Comparison of ENCODE assay signal across 31 cellular contexts in genomic region chr6:90193359-90193758, GRCh38.
DNase-seq lines count a peak whose midpoint lies in the region; ATAC-seq and TF ChIP-seq lines count a peak whose summit lies in the region.
"Had no signal": no experiment of that assay in that cellular context is flagged by ENCODE, and none has a peak within 500 bp of the region (broad histone marks: within the 10 kb centered on the region; RNA-seq: fewer than 3 reads in every experiment).

No MANE protein-coding gene starts in this region.

- no peaks in the 10 kb centered on the region for H3K36me3 ChIP-seq in gastrocnemius medialis
- H3K36me3 ChIP-seq: heart right ventricle, MG63, sigmoid colon, SJCRH30, thoracic aorta, uterus had no signal

- H3K4me3 ChIP-seq in gastrocnemius medialis = no peak overlapping the region
- H3K4me3 ChIP-seq: heart right ventricle, lung, MG63, sigmoid colon, SJCRH30, thoracic aorta, uterus had no signal

- H3K4me1 ChIP-seq in gastrocnemius medialis = peaks cover 44 to 56% of the 10 kb centered on the region in 2 donors

- intact Hi-C loops in activated naive CD4-positive, alpha-beta T cell treated with anti-CD3 and anti-CD28 coated beads for 36 hours (cut with micrococcal nuclease) = loop anchor here (5.0 to 10.0 kb wide), 2 partner anchors 251 to 391 kb away; partner anchors contain the start of gene MAP3K7
- intact Hi-C loops in gastrocnemius medialis (cut with DNase I; ENCODE audit: low total_unique reads) = no loop called here

- peak overlapping the region; percentile 23 for H3K4me3 Mint-ChIP-seq in activated naive CD4-positive, alpha-beta T cell treated with anti-CD3 and anti-CD28 coated beads for 36 hours
- H3K4me3 Mint-ChIP-seq in T-cell = peak overlapping the region in 2 of 3 donors; percentile 18 to 51
- peak overlapping the region; percentile 82 for H3K4me3 Mint-ChIP-seq in activated naive CD8-positive, alpha-beta T cell treated with anti-CD3 and anti-CD28 coated beads, Interleukin-2, amount 10 ng/mL, durations not matched to agents 7 days and 5 days
- H3K4me3 Mint-ChIP-seq: endodermal cell; H9; stimulated activated effector memory CD8-positive, alpha-beta T cell treated with anti-CD3 and anti-CD28 coated beads, Interleukin-12 subunit alpha, Interleukin-12 subunit beta, amount 100 ng/mL, for 72 hours had no signal

- in situ Hi-C loops in gastrocnemius medialis (cut with MboI; ENCODE audit: low sequenced_read_pairs in 4 of 4) = no loop called here

- H3K27ac Mint-ChIP-seq in activated naive CD4-positive, alpha-beta T cell treated with anti-CD3 and anti-CD28 coated beads for 36 hours = peak overlapping the region; percentile 87
- H3K27ac Mint-ChIP-seq in T-cell = peak overlapping the region; percentile 83 to 88
- peak overlapping the region; percentile 90 for H3K27ac Mint-ChIP-seq in activated naive CD8-positive, alpha-beta T cell treated with anti-CD3 and anti-CD28 coated beads, Interleukin-2, amount 10 ng/mL, durations not matched to agents 7 days and 5 days
- H3K27ac Mint-ChIP-seq: endodermal cell; H9; stimulated activated effector memory CD8-positive, alpha-beta T cell treated with anti-CD3 and anti-CD28 coated beads, Interleukin-12 subunit alpha, Interleukin-12 subunit beta, amount 100 ng/mL, for 72 hours had no signal

- CTCF ChIA-PET in activated naive CD4-positive, alpha-beta T cell treated with anti-CD3 and anti-CD28 coated beads for 36 hours (lab: Charles Lee) = interaction anchor here (1.1 kb wide), 1 partner anchor 116 kb away, joined by 3 read pairs; no protein-coding TSS in a partner anchor
- CTCF ChIA-PET in T-cell (lab: Charles Lee) = no interaction called here

- H3K4me1 Mint-ChIP-seq in activated naive CD4-positive, alpha-beta T cell treated with anti-CD3 and anti-CD28 coated beads for 36 hours (ENCODE audit: low read depth) = peaks cover 91% of the 10 kb centered on the region
- H3K4me1 Mint-ChIP-seq in T-cell = peaks cover 69 to 88% (median 73%) of the 10 kb centered on the region in 3 donors
- H3K4me1 Mint-ChIP-seq in activated naive CD8-positive, alpha-beta T cell treated with anti-CD3 and anti-CD28 coated beads, Interleukin-2, amount 10 ng/mL, durations not matched to agents 7 days and 5 days = peaks cover 60% of the 10 kb centered on the region

- H3K36me3 Mint-ChIP-seq in activated naive CD4-positive, alpha-beta T cell treated with anti-CD3 and anti-CD28 coated beads for 36 hours (ENCODE audit: low read depth) = peaks cover 28% of the 10 kb centered on the region
- peaks cover 21% of the 10 kb centered on the region for H3K36me3 Mint-ChIP-seq in T-cell
- H3K36me3 Mint-ChIP-seq in activated naive CD8-positive, alpha-beta T cell treated with anti-CD3 and anti-CD28 coated beads, Interleukin-2, amount 10 ng/mL, durations not matched to agents 7 days and 5 days = peaks cover 26% of the 10 kb centered on the region
- H3K36me3 Mint-ChIP-seq: stimulated activated effector memory CD8-positive, alpha-beta T cell treated with anti-CD3 and anti-CD28 coated beads, Interleukin-12 subunit alpha, Interleukin-12 subunit beta, amount 100 ng/mL, for 72 hours had no signal

- TF ChIP-seq CTCF in gastrocnemius medialis (IDR thresholded peaks at IDR 0.05 in 4 of 5, conservative IDR thresholded peaks at IDR 0.05 in 1 of 5) = no peak

- H3K27me3 ChIP-seq in gastrocnemius medialis = no peaks in the 10 kb centered on the region
- H3K27me3 ChIP-seq: heart right ventricle, MG63, sigmoid colon, SJCRH30, uterus had no signal

- H3K9me3 ChIP-seq in gastrocnemius medialis = no peaks in the 10 kb centered on the region
- H3K9me3 ChIP-seq: heart right ventricle, MG63, sigmoid colon, SJCRH30, thoracic aorta, uterus had no signal

- peak; percentile 50 to 61 (median 60) for ATAC-seq in T-cell (replicated peaks in 1 of 4)
- ATAC-seq in activated naive CD8-positive, alpha-beta T cell treated with anti-CD3 and anti-CD28 coated beads, Interleukin-2, amount 10 ng/mL, durations not matched to agents 7 days and 5 days (ENCODE audit: low read depth) = peak; percentile 67
- ATAC-seq in gastrocnemius medialis = no peak
- no peak for ATAC-seq in HG03025 (IDR thresholded peaks at IDR 0.05; ENCODE audit: low FRiP score, unreplicated experiment)
- ATAC-seq in HG03039 (IDR thresholded peaks at IDR 0.05; ENCODE audit: unreplicated experiment) = no peak
- ATAC-seq: esophagus mucosa; heart right ventricle; stimulated activated effector memory CD8-positive, alpha-beta T cell treated with anti-CD3 and anti-CD28 coated beads, Interleukin-12 subunit alpha, Interleukin-12 subunit beta, amount 100 ng/mL, for 72 hours had no signal

- peaks cover 6% of the 10 kb centered on the region for H3K9me3 Mint-ChIP-seq in activated naive CD4-positive, alpha-beta T cell treated with anti-CD3 and anti-CD28 coated beads for 36 hours
- peaks cover 0 to 9% (median 8%) of the 10 kb centered on the region in 3 donors for H3K9me3 Mint-ChIP-seq in T-cell
- H3K9me3 Mint-ChIP-seq in activated naive CD8-positive, alpha-beta T cell treated with anti-CD3 and anti-CD28 coated beads, Interleukin-2, amount 10 ng/mL, durations not matched to agents 7 days and 5 days = peaks cover 3% of the 10 kb centered on the region
- H3K9me3 Mint-ChIP-seq: stimulated activated effector memory CD8-positive, alpha-beta T cell treated with anti-CD3 and anti-CD28 coated beads, Interleukin-12 subunit alpha, Interleukin-12 subunit beta, amount 100 ng/mL, for 72 hours had no signal

- POLR2A ChIA-PET in T-cell (lab: Charles Lee) = interaction anchor here (0.6 to 0.7 kb wide), 2 partner anchors 11 to 270 kb away, joined by 3 to 5 read pairs; no protein-coding TSS in a partner anchor
- POLR2A ChIA-PET in activated naive CD8-positive, alpha-beta T cell treated with anti-CD3 and anti-CD28 coated beads, Interleukin-2, amount 10 ng/mL, durations not matched to agents 7 days and 5 days (lab: Charles Lee) = interaction anchor here (0.9 to 1.2 kb wide), 3 partner anchors 17 to 91 kb away, joined by 3 to 4 read pairs (median 3); no protein-coding TSS in a partner anchor

- no peaks in the 10 kb centered on the region for H3K27me3 Mint-ChIP-seq in activated naive CD4-positive, alpha-beta T cell treated with anti-CD3 and anti-CD28 coated beads for 36 hours (ENCODE audit: low read depth)
- H3K27me3 Mint-ChIP-seq in T-cell = no peaks in the 10 kb centered on the region
- H3K27me3 Mint-ChIP-seq in activated naive CD8-positive, alpha-beta T cell treated with anti-CD3 and anti-CD28 coated beads, Interleukin-2, amount 10 ng/mL, durations not matched to agents 7 days and 5 days = no peaks in the 10 kb centered on the region

- peak overlapping the region; percentile 72 to 82 (median 78) for H3K27ac ChIP-seq in gastrocnemius medialis
- H3K27ac ChIP-seq: heart right ventricle, thoracic aorta, uterus had no signal

- DNase-seq in activated naive CD4-positive, alpha-beta T cell treated with anti-CD3 and anti-CD28 coated beads for 36 hours = no peak
- DNase-seq in activated naive CD4-positive, alpha-beta T cell (lab: John Stamatoyannopoulos, UW) = no peak
- DNase-seq in T-cell (no peak), gastrocnemius medialis (no peak)
- DNase-seq in activated naive CD8-positive, alpha-beta T cell treated with anti-CD3 and anti-CD28 coated beads, Interleukin-2, amount 10 ng/mL, durations not matched to agents 7 days and 5 days = no peak
- no peak for DNase-seq in stimulated activated naive CD4-positive, alpha-beta T cell (lab: John Stamatoyannopoulos, UW)
- DNase-seq: activated CD4-positive, alpha-beta T cell treated with anti-CD3 and anti-CD28 coated beads for 48 hours; activated CD8-positive, alpha-beta memory T cell treated with anti-CD3 and anti-CD28 coated beads, Interleukin-2, amount 50 U/mL, for 4 hours; C1 segment of cervical spinal cord; Calu3; central memory CD4-positive, alpha-beta T cell; DMS79 treated with DMSO at 0.1 percent for 48 hours; endodermal cell; foreskin fibroblast; H9; heart right ventricle; KG1; MG63; NCI-H1105 treated with DMSO at 0.1 percent for 48 hours; NCI-H2029; NCI-H526 treated with DMSO at 0.1 percent for 48 hours; sigmoid colon; SJCRH30; stimulated activated CD4-positive, alpha-beta T cell treated with anti-CD3 and anti-CD28 coated beads, Interleukin-4, amount 100 ng/mL, for 24 hours; uterus had no signal

- TF ChIP-seq POLR2A in gastrocnemius medialis (IDR thresholded peaks at IDR 0.05) = no peak

Comparison
In these comparisons a context has a peak if more than half of its experiments do, and no peak if none do; other contexts are left out.
1. H3K4me3 Mint-ChIP-seq: peak in every context shown above with its lines; median percentile 82 in activated naive CD8-positive, alpha-beta T cell treated with anti-CD3 and anti-CD28 coated beads, Interleukin-2, amount 10 ng/mL, durations not matched to agents 7 days and 5 days; 34 in T-cell; 23 in activated naive CD4-positive, alpha-beta T cell treated with anti-CD3 and anti-CD28 coated beads for 36 hours.
2. ATAC-seq: peak in T-cell (4 of 4) and activated naive CD8-positive, alpha-beta T cell treated with anti-CD3 and anti-CD28 coated beads, Interleukin-2, amount 10 ng/mL, durations not matched to agents 7 days and 5 days (single experiment); none in gastrocnemius medialis (0 of 2), HG03025 (single experiment) and HG03039 (single experiment).
3. Peak in every context shown above with its lines, with median percentiles within 50 percentile points of each other: H3K27ac Mint-ChIP-seq.